Comparison of ENCODE assay signal across 8 cellular contexts in the genomic region with DNA sequence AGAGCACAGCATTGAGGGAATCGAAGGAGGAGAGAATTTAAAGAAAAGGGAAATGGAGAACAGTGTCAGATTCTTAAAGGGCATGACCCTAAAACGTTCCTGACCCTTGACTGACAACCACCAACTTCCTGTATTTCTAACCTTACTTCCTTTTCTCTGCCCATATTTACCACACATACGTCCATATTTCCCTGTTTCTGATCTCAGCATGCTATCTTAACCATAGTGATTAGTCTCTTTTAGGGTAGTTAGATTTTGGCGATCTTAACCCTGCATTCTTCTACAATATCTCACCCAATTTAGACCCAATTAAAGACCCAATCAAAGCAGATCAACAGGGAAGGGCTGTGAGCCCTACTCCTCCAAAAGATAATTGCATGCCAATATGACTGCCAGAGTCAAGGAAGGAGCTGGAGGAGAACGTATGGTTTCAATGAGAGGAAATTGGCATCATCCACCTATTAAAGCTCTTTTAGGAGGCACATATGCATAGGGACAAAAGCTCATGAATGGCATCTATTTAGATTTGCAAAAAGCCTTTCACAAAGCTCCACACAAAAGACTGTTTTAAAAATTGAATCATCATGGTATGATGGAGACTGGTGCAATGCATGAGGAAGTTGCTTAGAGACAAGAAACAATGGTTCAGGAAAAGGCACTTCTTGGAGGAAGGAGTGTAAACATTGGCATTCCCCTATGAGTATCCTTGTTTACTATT. TPM values are rescaled to one million over a fixed set of nuclear protein-coding genes. Genes with fewer than 3 reads are reported as not detected.
DNase-seq lines count a peak whose midpoint lies in the region; ATAC-seq and TF ChIP-seq lines count a peak whose summit lies in the region.
"Had no signal": no experiment of that assay in that cellular context is flagged by ENCODE, and none has a peak within 500 bp of the region (broad histone marks: within the 10 kb centered on the region; RNA-seq: fewer than 3 reads in every experiment).

No MANE protein-coding gene starts in this region.

- H3K27ac ChIP-seq in endodermal cell (ENCODE audit: low read depth, low read length): peak overlapping the region; percentile 21

- ATAC-seq in GM18517 (IDR thresholded peaks at IDR 0.05; ENCODE audit: unreplicated experiment): peak; percentile 53
- ATAC-seq in HG02938 (IDR thresholded peaks at IDR 0.05; ENCODE audit: unreplicated experiment): no peak

- TF ChIP-seq CTCF in endodermal cell (conservative IDR thresholded peaks at IDR 0.05): no peak

- no peak overlapping the region for H3K4me3 Mint-ChIP-seq in endodermal cell

- 83 to 93% methylated on average over 4 to 5 of the region's 5 CpGs for WGBS in endodermal cell (ENCODE audit: insufficient coverage in 1 of 2, insufficient read length in 1 of 2), 2 experiments

- peak; percentile 85 to 99 for DNase-seq in NOMO-1 (lab: John Stamatoyannopoulos, UW; ENCODE audit: unreplicated experiment in 2 of 2)
- no peak for DNase-seq in endodermal cell
- DNase-seq in pons (ENCODE audit: low spot score): peak; percentile 94
- no peak for DNase-seq in stimulated activated naive CD4-positive, alpha-beta T cell treated with Interleukin-2 at 50 U/mL for 16 hours (lab: John Stamatoyannopoulos, UW)
- DNase-seq in activated CD8-positive, alpha-beta memory T cell treated with anti-CD3 and anti-CD28 coated beads for 24 hours: no peak
- DNase-seq: stimulated activated CD4-positive, alpha-beta T cell treated with anti-CD3 and anti-CD28 coated beads, Interleukin-12 subunit alpha, Interleukin-12 subunit beta, amount 100 ng/mL, for 4 hours had no signal

- peaks cover 32% of the 10 kb centered on the region for H3K36me3 Mint-ChIP-seq in endodermal cell (ENCODE audit: low read depth)

- H3K27ac Mint-ChIP-seq in endodermal cell: no peak overlapping the region

- H3K27me3 ChIP-seq in endodermal cell (ENCODE audit: control insufficient read depth, insufficient read depth, low read length, poor library complexity, severe bottlenecking): no peaks in the 10 kb centered on the region

- peaks cover 25% of the 10 kb centered on the region for H3K9me3 Mint-ChIP-seq in endodermal cell

- H3K4me3 ChIP-seq in endodermal cell (ENCODE audit: low read length): no peak overlapping the region

- H3K36me3 ChIP-seq in endodermal cell (ENCODE audit: control insufficient read depth, insufficient read depth, low read length): peaks cover 7% of the 10 kb centered on the region

- peaks cover 20% of the 10 kb centered on the region for H3K9me3 ChIP-seq in endodermal cell (ENCODE audit: control insufficient read depth, low read length)

- no peak overlapping the region for H3K9ac ChIP-seq in endodermal cell (ENCODE audit: extremely low read depth, low read length, poor library complexity, severe bottlenecking)

- H3K4me1 Mint-ChIP-seq in endodermal cell: peaks cover 6% of the 10 kb centered on the region

- no peaks in the 10 kb centered on the region for H3K27me3 Mint-ChIP-seq in endodermal cell (ENCODE audit: insufficient read depth)

- H3K4me1 ChIP-seq in endodermal cell (ENCODE audit: control insufficient read depth, insufficient read depth, low read length): no peaks in the 10 kb centered on the region

RNA-seq across cellular contexts. Expression of gene ARHGAP12, which starts 49.0 kb away (rescaled TPM):
- total RNA-seq in endodermal cell: 10 to 100 TPM; 49.6 to 49.8 TPM
- 25.0 TPM for polyA plus RNA-seq in endodermal cell (2013, experiment 1 of 2)
- 26.7 TPM for polyA plus RNA-seq in endodermal cell (2013, experiment 2 of 2)

Comparison
In these comparisons a context has a peak if more than half of its experiments do, and no peak if none do; other contexts are left out.
1. DNase-seq: peak in NOMO-1 (2 of 2) and pons (single experiment); none in endodermal cell (single experiment), stimulated activated naive CD4-positive, alpha-beta T cell treated with Interleukin-2 at 50 U/mL for 16 hours (single experiment) and activated CD8-positive, alpha-beta memory T cell treated with anti-CD3 and anti-CD28 coated beads for 24 hours (single experiment).